28 cellular contexts compared by ENCODE assay signal in genomic region chr11:33303541-33303940, GRCh38.
"Had no signal": no experiment of that assay in that cellular context is flagged by ENCODE, and none has a peak within 500 bp of the region (broad histone marks: within the 10 kb centered on the region; RNA-seq: fewer than 3 reads in every experiment).

No MANE protein-coding gene starts in this region.

- H3K27me3 Mint-ChIP-seq: activated CD4-positive, alpha-beta memory T cell treated with anti-CD3 and anti-CD28 coated beads for 36 hours; activated T-cell treated with anti-CD3 and anti-CD28 coated beads, Interleukin-2, amount 50 U/mL, for 24 hours; central memory CD8-positive, alpha-beta T cell; naive thymus-derived CD8-positive, alpha-beta T cell; type B pancreatic cell had no signal

- H3K9me3 Mint-ChIP-seq: activated CD4-positive, alpha-beta memory T cell treated with anti-CD3 and anti-CD28 coated beads for 36 hours; activated T-cell treated with anti-CD3 and anti-CD28 coated beads, Interleukin-2, amount 50 U/mL, for 24 hours; central memory CD8-positive, alpha-beta T cell; naive thymus-derived CD8-positive, alpha-beta T cell; neural crest cell; type B pancreatic cell had no signal

- H3K27me3 ChIP-seq: colonic mucosa, esophagus squamous epithelium, gastroesophageal sphincter, hepatocyte, uterus had no signal

- H3K27ac ChIP-seq: colonic mucosa, epithelial cell of prostate, esophagus squamous epithelium, gastroesophageal sphincter, hepatocyte, parathyroid adenoma, thoracic aorta, uterus had no signal

- ATAC-seq: gastroesophageal sphincter; naive thymus-derived CD8-positive, alpha-beta T cell; right cardiac atrium; stimulated activated naive CD8-positive, alpha-beta T cell treated with anti-CD3 and anti-CD28 coated beads, Interleukin-15, Interleukin-2, amounts not matched to agents 100 U/mL and 50 U/mL, for 24 hours had no signal

- H3K4me3 ChIP-seq: colonic mucosa, esophagus squamous epithelium, gastroesophageal sphincter, hepatocyte, thoracic aorta, uterus had no signal

- H3K9me3 ChIP-seq: colonic mucosa, esophagus squamous epithelium, gastroesophageal sphincter, thoracic aorta, uterus had no signal

- DNase-seq: activated CD4-positive, alpha-beta memory T cell treated with anti-CD3 and anti-CD28 coated beads for 36 hours; activated CD4-positive, alpha-beta T cell treated with anti-CD3 and anti-CD28 coated beads for 48 hours; activated CD8-positive, alpha-beta memory T cell treated with anti-CD3 and anti-CD28 coated beads, Interleukin-2, amount 50 U/mL, for 48 hours; activated gamma-delta T cell; activated naive CD4-positive, alpha-beta T cell treated with anti-CD3 and anti-CD28 coated beads, Interleukin-2, amount 50 U/mL, for 16 hours; activated T-cell treated with anti-CD3 and anti-CD28 coated beads, Interleukin-2, amount 50 U/mL, for 24 hours; amniotic stem cell; colonic mucosa; effector CD8-positive, alpha-beta T cell; esophagus squamous epithelium; islet precursor cell; midbrain; naive thymus-derived CD8-positive, alpha-beta T cell; nucleus accumbens; right cardiac atrium; stimulated activated CD4-positive, alpha-beta T cell treated with anti-CD3 and anti-CD28 coated beads, Interleukin-4, amount 100 ng/mL, for 1 hour; stimulated activated naive CD8-positive, alpha-beta T cell treated with anti-CD3 and anti-CD28 coated beads, Interleukin-15, Interleukin-2, amounts not matched to agents 100 U/mL and 50 U/mL, for 24 hours; uterus had no signal

- H3K27ac Mint-ChIP-seq: activated CD4-positive, alpha-beta memory T cell treated with anti-CD3 and anti-CD28 coated beads for 36 hours; activated T-cell treated with anti-CD3 and anti-CD28 coated beads, Interleukin-2, amount 50 U/mL, for 24 hours; naive thymus-derived CD8-positive, alpha-beta T cell; type B pancreatic cell had no signal

- FAIRE-seq: astrocyte, endometrium had no signal

- H3K4me3 Mint-ChIP-seq: activated CD4-positive, alpha-beta memory T cell treated with anti-CD3 and anti-CD28 coated beads for 36 hours; activated T-cell treated with anti-CD3 and anti-CD28 coated beads, Interleukin-2, amount 50 U/mL, for 24 hours; central memory CD8-positive, alpha-beta T cell; naive thymus-derived CD8-positive, alpha-beta T cell; neural crest cell; type B pancreatic cell had no signal

- H3K4me1 ChIP-seq: colonic mucosa, parathyroid adenoma, uterus had no signal

- H3K36me3 ChIP-seq: colonic mucosa, thoracic aorta, uterus had no signal
